In genomic region chrX:134542485-134542884, GRCh38 we compare ENCODE assay signal across 9 cellular contexts.
A peak's percentile ranks its signal among the peaks of the same experiment; 100 is the strongest.
DNase-seq lines count a peak whose midpoint lies in the region; ATAC-seq and TF ChIP-seq lines count a peak whose summit lies in the region.
"Had no signal": no experiment of that assay in that cellular context is flagged by ENCODE, and none has a peak within 500 bp of the region (broad histone marks: within the 10 kb centered on the region; RNA-seq: fewer than 3 reads in every experiment).

No MANE protein-coding gene starts in this region.

- H3K4me1 Mint-ChIP-seq in CD4-positive, alpha-beta memory T cell, result no peaks in the 10 kb centered on the region

- H3K4me3 ChIP-seq in GM23248 (no peak overlapping the region), fibroblast of mammary gland (ENCODE audit: control insufficient read depth, low read depth, low read length) (no peak overlapping the region), uterus (no peak overlapping the region)
- no peak overlapping the region for H3K4me3 ChIP-seq in CD4-positive, alpha-beta memory T cell (ENCODE audit: low read length in 2 of 2)

- H3K36me3 ChIP-seq in GM23248 (ENCODE audit: low read depth) (no peaks in the 10 kb centered on the region; the same call in 1 of the 2 replicates), uterus (no peaks in the 10 kb centered on the region)
- no peaks in the 10 kb centered on the region for H3K36me3 ChIP-seq in CD4-positive, alpha-beta memory T cell (ENCODE audit: insufficient read depth, low read length)

- H2AFZ ChIP-seq in GM23248, result no peak overlapping the region

- ATAC-seq in HG02759 (IDR thresholded peaks at IDR 0.05; ENCODE audit: unreplicated experiment), result no peak
- no peak for ATAC-seq in HG02623 (IDR thresholded peaks at IDR 0.05; ENCODE audit: unreplicated experiment)

- TF ChIP-seq POLR2A in uterus (IDR thresholded peaks at IDR 0.05), result no peak

- no peaks in the 10 kb centered on the region for H4K20me1 ChIP-seq in GM23248 (ENCODE audit: insufficient read depth)

- H3K27me3 ChIP-seq in GM23248 (replicated peaks; ENCODE audit: insufficient read depth), result no peaks in the 10 kb centered on the region
- H3K27me3 ChIP-seq in CD4-positive, alpha-beta memory T cell (ENCODE audit: insufficient read depth, low read length), result peaks cover 9% of the 10 kb centered on the region
- peaks cover 2 to 25% of the 10 kb centered on the region in 2 donors for H3K27me3 ChIP-seq in uterus

- DNase-seq in COR-L47 (lab: John Stamatoyannopoulos, UW), result peak; percentile 44
- peak; percentile 52 for DNase-seq in GM23248
- DNase-seq in NCI-H226, result peak; percentile 77
- DNase-seq in fibroblast of mammary gland (ENCODE audit: low read depth), result peak; percentile 84
- no peak for DNase-seq in CD4-positive, alpha-beta memory T cell
- no peak for DNase-seq in uterus
- DNase-seq: NCI-H748 treated with DMSO at 0.1 percent for 48 hours had no signal

- peaks cover 14 to 18% of the 10 kb centered on the region in 2 donors for H3K27me3 Mint-ChIP-seq in CD4-positive, alpha-beta memory T cell

- WGBS in GM23248 (ENCODE audit: low coverage in 1 of 2, low lambda C conversion rate in 2 of 2, missing lambda C conversion rate in 2 of 2), 2 experiments, result 45 to 46% methylated on average over 1 to 2 of the region's 2 CpGs

- no peaks in the 10 kb centered on the region for H3K36me3 Mint-ChIP-seq in CD4-positive, alpha-beta memory T cell

- H3K9me3 ChIP-seq in GM23248 (ENCODE audit: low read depth) (no peaks in the 10 kb centered on the region), uterus (no peaks in the 10 kb centered on the region)
- no peaks in the 10 kb centered on the region for H3K9me3 ChIP-seq in CD4-positive, alpha-beta memory T cell (ENCODE audit: control insufficient read depth in 1 of 2, low read length in 2 of 2)

- no peak overlapping the region for H3K4me2 ChIP-seq in GM23248 (ENCODE audit: unreplicated experiment)

- intact Hi-C loops in CD4-positive, alpha-beta memory T cell (cut with micrococcal nuclease), result no loop called here
- intact Hi-C loops in uterus (cut with DNase I; ENCODE audit: low total_unique reads), result no loop called here

- no peaks in the 10 kb centered on the region for H3K9me2 ChIP-seq in GM23248 (ENCODE audit: insufficient read depth)

- in situ Hi-C loops in GM23248 (cut with MboI), result no loop called here

- no peak overlapping the region for H3K27ac Mint-ChIP-seq in CD4-positive, alpha-beta memory T cell

- POLR2A ChIA-PET in CD4-positive, alpha-beta memory T cell (lab: Charles Lee; ENCODE audit: partially characterized antibody), result no interaction called here

- H3K9ac ChIP-seq in GM23248, result no peak overlapping the region

- H3K79me2 ChIP-seq in GM23248 (ENCODE audit: insufficient read depth), result peaks cover 18% of the 10 kb centered on the region

- CTCF ChIA-PET in CD4-positive, alpha-beta memory T cell (lab: Charles Lee; ENCODE audit: partially characterized antibody), result interaction anchor here (0.6 kb wide), 1 partner anchor 235 kb away, joined by 3 read pairs; no protein-coding TSS in a partner anchor

- peaks cover 8% of the 10 kb centered on the region; the same call in 1 of the 2 replicates for H3K4me1 ChIP-seq in GM23248 (ENCODE audit: insufficient read depth)
- no peaks in the 10 kb centered on the region for H3K4me1 ChIP-seq in CD4-positive, alpha-beta memory T cell (ENCODE audit: insufficient read depth, low read length)
- no peaks in the 10 kb centered on the region for H3K4me1 ChIP-seq in uterus

- H3K9me3 Mint-ChIP-seq in CD4-positive, alpha-beta memory T cell, result no peaks in the 10 kb centered on the region

- TF ChIP-seq CTCF in fibroblast of mammary gland (conservative IDR thresholded peaks at IDR 0.05; ENCODE audit: control insufficient read depth, insufficient read depth, low read depth, low read length), result no peak
- no peak for TF ChIP-seq CTCF in uterus (IDR thresholded peaks at IDR 0.05)

- H3F3A ChIP-seq in GM23248 (ENCODE audit: insufficient read depth), result peaks cover 42% of the 10 kb centered on the region

- peak overlapping the region; percentile 3; the same call in 1 of the 2 replicates for H3K27ac ChIP-seq in GM23248
- H3K27ac ChIP-seq in CD4-positive, alpha-beta memory T cell (ENCODE audit: low read depth, low read length), result no peak overlapping the region
- H3K27ac ChIP-seq in uterus, result peak overlapping the region in 1 of 2 donors; percentile 1

- no peak overlapping the region for H3K4me3 Mint-ChIP-seq in CD4-positive, alpha-beta memory T cell

Comparison
In these comparisons a context has a peak if more than half of its experiments do, and no peak if none do; other contexts are left out.
1. DNase-seq: peak in COR-L47 (single experiment), GM23248 (single experiment), NCI-H226 (single experiment) and fibroblast of mammary gland (single experiment); none in CD4-positive, alpha-beta memory T cell (0 of 5) and uterus (0 of 2).